Comparison of ENCODE assay signal across 9 cellular contexts in genomic region chr3:128922804-128923459, GRCh38. TPM values are rescaled to one million over a fixed set of nuclear protein-coding genes. Genes with fewer than 3 reads are reported as not detected.
DNase-seq lines count a peak whose midpoint lies in the region; ATAC-seq lines count a peak whose summit lies in the region.
"Had no signal": no experiment of that assay in that cellular context is flagged by ENCODE, and none has a peak within 500 bp of the region (broad histone marks: within the 10 kb centered on the region; RNA-seq: fewer than 3 reads in every experiment).

No MANE protein-coding gene starts in this region.

- peaks cover 8 to 9% of the 10 kb centered on the region in 2 donors for H3K9me3 Mint-ChIP-seq in activated T-cell treated with anti-CD3 and anti-CD28 coated beads, Interleukin-2, amount 50 U/mL, for 72 hours
- H3K9me3 Mint-ChIP-seq in natural killer cell treated with Interleukin-12 subunit alpha and Interleukin-12 subunit beta and Interleukin-15 and Interleukin-18, amount 100 ng/mL, for 72 hours: peaks cover 3% of the 10 kb centered on the region

- peaks cover 44% of the 10 kb centered on the region for H3K4me1 Mint-ChIP-seq in activated T-cell treated with anti-CD3 and anti-CD28 coated beads, Interleukin-2, amount 50 U/mL, for 72 hours (ENCODE audit: low read depth)
- peaks cover 9 to 15% of the 10 kb centered on the region in 2 donors for H3K4me1 Mint-ChIP-seq in natural killer cell treated with Interleukin-12 subunit alpha and Interleukin-12 subunit beta and Interleukin-15 and Interleukin-18, amount 100 ng/mL, for 72 hours (ENCODE audit: low read depth in 2 of 2)

- peak; percentile 84 to 88 for ATAC-seq in activated T-cell treated with anti-CD3 and anti-CD28 coated beads, Interleukin-2, amount 50 U/mL, for 72 hours (replicated peaks in 1 of 2)
- peak in 1 of 2 donors; percentile 43 for ATAC-seq in natural killer cell treated with Interleukin-12 subunit alpha and Interleukin-12 subunit beta and Interleukin-15 and Interleukin-18, amount 100 ng/mL, for 72 hours
- ATAC-seq in HG03025 (IDR thresholded peaks at IDR 0.05; ENCODE audit: low FRiP score, unreplicated experiment): no peak

- peak overlapping the region; percentile 40 for H3K27ac Mint-ChIP-seq in activated T-cell treated with anti-CD3 and anti-CD28 coated beads, Interleukin-2, amount 50 U/mL, for 72 hours
- H3K27ac Mint-ChIP-seq in natural killer cell treated with Interleukin-12 subunit alpha and Interleukin-12 subunit beta and Interleukin-15 and Interleukin-18, amount 100 ng/mL, for 72 hours: no peak overlapping the region

- H3K36me3 Mint-ChIP-seq in activated T-cell treated with anti-CD3 and anti-CD28 coated beads, Interleukin-2, amount 50 U/mL, for 72 hours (ENCODE audit: insufficient read depth in 2 of 2): peaks cover 17 to 32% of the 10 kb centered on the region in 2 donors
- peaks cover 10% of the 10 kb centered on the region for H3K36me3 Mint-ChIP-seq in natural killer cell treated with Interleukin-12 subunit alpha and Interleukin-12 subunit beta and Interleukin-15 and Interleukin-18, amount 100 ng/mL, for 72 hours

- H3K27me3 Mint-ChIP-seq in activated T-cell treated with anti-CD3 and anti-CD28 coated beads, Interleukin-2, amount 50 U/mL, for 72 hours (ENCODE audit: low read depth): no peaks in the 10 kb centered on the region
- H3K27me3 Mint-ChIP-seq in natural killer cell treated with Interleukin-12 subunit alpha and Interleukin-12 subunit beta and Interleukin-15 and Interleukin-18, amount 100 ng/mL, for 72 hours: peaks cover 7 to 21% of the 10 kb centered on the region in 2 donors

- DNase-seq in T-helper 2 cell (peak in 4 of 5 experiments; percentile 23 to 87 (median 34)), MV-4-11 (lab: John Stamatoyannopoulos, UW) (no peak), glomerular visceral epithelial cell (ENCODE audit: extremely low spot score) (no peak), HPDE6-E6E7 (ENCODE audit: extremely low spot score) (no peak)
- peak; percentile 54 to 58 for DNase-seq in activated T-cell treated with anti-CD3 and anti-CD28 coated beads, Interleukin-2, amount 50 U/mL, for 72 hours
- no peak for DNase-seq in natural killer cell treated with Interleukin-12 subunit alpha and Interleukin-12 subunit beta and Interleukin-15 and Interleukin-18, amount 100 ng/mL, for 72 hours (ENCODE audit: low spot score)
- peak; percentile 13 to 69 (median 44) for DNase-seq in stimulated activated naive CD4-positive, alpha-beta T cell (lab: John Stamatoyannopoulos, UW)
- DNase-seq: NCI-H226 had no signal

- peak overlapping the region; percentile 73 for H3K4me3 Mint-ChIP-seq in activated T-cell treated with anti-CD3 and anti-CD28 coated beads, Interleukin-2, amount 50 U/mL, for 72 hours
- H3K4me3 Mint-ChIP-seq in natural killer cell treated with Interleukin-12 subunit alpha and Interleukin-12 subunit beta and Interleukin-15 and Interleukin-18, amount 100 ng/mL, for 72 hours: peak overlapping the region; percentile 41

RNA-seq across cellular contexts. Expression of gene ACAD9, which starts 43.5 kb away (rescaled TPM):
- 10 to 100 TPM; 21.9 to 30.0 TPM for total RNA-seq in activated T-cell treated with anti-CD3 and anti-CD28 coated beads, Interleukin-2, amount 50 U/mL, for 72 hours
- 100 to 1,000 TPM in 1 of 2 donors, 10 to 100 TPM in 1; 50.6 to 143 TPM for total RNA-seq in natural killer cell treated with Interleukin-12 subunit alpha and Interleukin-12 subunit beta and Interleukin-15 and Interleukin-18, amount 100 ng/mL, for 72 hours

Comparison
In these comparisons a context has a peak if more than half of its experiments do, and no peak if none do; other contexts are left out.
1. DNase-seq: peak in T-helper 2 cell (4 of 5), activated T-cell treated with anti-CD3 and anti-CD28 coated beads, Interleukin-2, amount 50 U/mL, for 72 hours (2 of 2) and stimulated activated naive CD4-positive, alpha-beta T cell (6 of 6); none in natural killer cell treated with Interleukin-12 subunit alpha and Interleukin-12 subunit beta and Interleukin-15 and Interleukin-18, amount 100 ng/mL, for 72 hours (single experiment), MV-4-11 (single experiment), glomerular visceral epithelial cell (single experiment) and HPDE6-E6E7 (single experiment).